Comparison of ENCODE assay signal across 25 cellular contexts in the genomic region with DNA sequence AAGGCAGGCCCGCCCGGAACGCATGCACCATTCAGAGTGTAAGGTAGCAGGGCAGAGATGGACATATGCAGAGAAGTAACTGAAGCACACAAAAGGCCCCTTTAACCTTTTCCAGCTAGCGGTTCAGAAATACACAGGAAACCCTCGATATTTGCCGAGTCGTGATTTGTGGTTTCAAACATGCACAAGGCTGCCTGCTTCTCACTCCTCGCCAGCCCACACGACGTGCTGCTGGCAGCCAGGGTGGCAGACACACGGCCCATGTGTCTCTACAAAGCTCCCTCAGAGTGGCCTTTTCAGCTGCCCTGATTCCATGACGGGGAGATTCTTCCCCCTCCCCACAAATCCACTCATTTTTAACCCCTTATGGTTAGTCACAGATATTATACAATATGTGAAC. TPM values are rescaled to one million over a fixed set of nuclear protein-coding genes. Genes with fewer than 3 reads are reported as not detected.
DNase-seq lines count a peak whose midpoint lies in the region; ATAC-seq and TF ChIP-seq lines count a peak whose summit lies in the region.
"Had no signal": no experiment of that assay in that cellular context is flagged by ENCODE, and none has a peak within 500 bp of the region (broad histone marks: within the 10 kb centered on the region; RNA-seq: fewer than 3 reads in every experiment).

No MANE protein-coding gene starts in this region.

- no peaks in the 10 kb centered on the region for H4K20me1 ChIP-seq in mammary epithelial cell (ENCODE audit: insufficient read depth, low read length)
- H4K20me1 ChIP-seq: BLaER1 treated with 17β-estradiol and CSF1 and Interleukin-3, amounts not matched to agents 10 nM and 100 nM had no signal

- no peak overlapping the region for H3K4me3 ChIP-seq in mammary epithelial cell (replicated peaks in 1 of 3; ENCODE audit: insufficient read depth in 1 of 3, low read depth in 2 of 3, low read length in 3 of 3)
- H3K4me3 ChIP-seq: BLaER1 treated with 17β-estradiol and CSF1 and Interleukin-3, amounts not matched to agents 10 nM and 100 nM; GM23248; SJCRH30 had no signal

- H3K79me2 ChIP-seq in mammary epithelial cell (ENCODE audit: insufficient read depth, low read length): no peaks in the 10 kb centered on the region

- no peaks in the 10 kb centered on the region for H3K27me3 Mint-ChIP-seq in MCF 10A (ENCODE audit: insufficient read depth, unreplicated experiment)

- H3K9me3 ChIP-seq in mammary epithelial cell (replicated peaks; ENCODE audit: insufficient read depth, low read length): no peaks in the 10 kb centered on the region
- H3K9me3 ChIP-seq: BLaER1 treated with 17β-estradiol and CSF1 and Interleukin-3, amounts not matched to agents 10 nM and 100 nM; Caco-2; SJCRH30 had no signal

- no peaks in the 10 kb centered on the region for H3K9me3 Mint-ChIP-seq in MCF 10A (ENCODE audit: unreplicated experiment)
- H3K9me3 Mint-ChIP-seq: IgD-negative memory B cell had no signal

- H3K4me3 Mint-ChIP-seq in MCF 10A (ENCODE audit: unreplicated experiment): no peak overlapping the region
- H3K4me3 Mint-ChIP-seq: CD4-positive, alpha-beta memory T cell; IgD-negative memory B cell had no signal

- peak overlapping the region; percentile 32 for H3K4me2 ChIP-seq in mammary epithelial cell (ENCODE audit: insufficient read depth, low read depth, low read length)

- dilution Hi-C loops in mammary epithelial cell (cut with HindIII; ENCODE audit: low sequenced_read_pairs): no loop called here

- TF ChIP-seq CTCF in mammary epithelial cell (conservative IDR thresholded peaks at IDR 0.05 in 1 of 2, IDR thresholded peaks at IDR 0.05 in 1 of 2; ENCODE audit: extremely low read depth in 1 of 2, insufficient read depth in 1 of 2, low read depth in 1 of 2, low read length in 2 of 2) (no peak), MCF 10A (IDR thresholded peaks at IDR 0.05; ENCODE audit: unreplicated experiment) (no peak)

- WGBS in mammary epithelial cell (ENCODE audit: low coverage, missing lambda C conversion rate): 23% methylated on average over 12 of the region's 12 CpGs

- DNase-seq in mammary epithelial cell: no peak
- no peak for DNase-seq in MCF 10A (ENCODE audit: unreplicated experiment)
- DNase-seq in M059J (ENCODE audit: low read depth): peak; percentile 12
- peak; percentile 61 for DNase-seq in myocyte (ENCODE audit: low read depth)
- no peak for DNase-seq in stimulated activated CD4-positive, alpha-beta T cell treated with anti-CD3 and anti-CD28 coated beads, Interleukin-1b, Interleukin-23, amount 100 ng/mL, for 48 hours
- no peak for DNase-seq in Right ventricle myocardium superior
- DNase-seq: ACHN; Caco-2; CD4-positive, alpha-beta memory T cell; DMS 273 treated with DMSO at 0.1 percent for 48 hours; GM23248; HCEC 1CT; Kasumi-1; NCI-H1092; NCI-H1436; NCI-H187 treated with DMSO at 0.1 percent for 48 hours; NCI-H2227 treated with DMSO at 0.1 percent for 48 hours; NCI-H510A; NCI-H748 treated with DMSO at 0.1 percent for 48 hours; NK-92 treated with Interleukin-12 subunit alpha and Interleukin-12 subunit beta, amount 100 ng/mL, for 24 hours; SJCRH30 had no signal

- BruUV-seq in mammary epithelial cell (replicated peaks; lab: Mats Ljungman, UMichigan) (no TSS peak), MCF 10A (replicated peaks; lab: Mats Ljungman, UMichigan) (no TSS peak)

- peaks cover 11% of the 10 kb centered on the region for H3K4me1 Mint-ChIP-seq in MCF 10A (ENCODE audit: insufficient read depth, unreplicated experiment)
- H3K4me1 Mint-ChIP-seq: CD4-positive, alpha-beta memory T cell; IgD-negative memory B cell had no signal

- peaks cover 29% of the 10 kb centered on the region for H3K4me1 ChIP-seq in mammary epithelial cell (ENCODE audit: insufficient read depth, low read length)
- H3K4me1 ChIP-seq: Caco-2, SJCRH30 had no signal

- intact Hi-C loops in mammary epithelial cell (cut with micrococcal nuclease) (no loop called here), MCF 10A (cut with micrococcal nuclease) (no loop called here), Right ventricle myocardium superior (cut with DNase I) (no loop called here)

- H3K9ac ChIP-seq in mammary epithelial cell (ENCODE audit: insufficient read depth, low read length): no peak overlapping the region
- H3K9ac ChIP-seq: BLaER1 treated with 17β-estradiol and CSF1 and Interleukin-3, amounts not matched to agents 10 nM and 100 nM; GM23248 had no signal

- no peak overlapping the region for H3K27ac ChIP-seq in mammary epithelial cell (ENCODE audit: insufficient read depth, low read depth, low read length)
- H3K27ac ChIP-seq: BLaER1 treated with 17β-estradiol and CSF1 and Interleukin-3, amounts not matched to agents 10 nM and 100 nM; GM23248; SJCRH30 had no signal

- no peaks in the 10 kb centered on the region for H3K27me3 ChIP-seq in mammary epithelial cell (ENCODE audit: insufficient read depth, low read length)
- H3K27me3 ChIP-seq: BLaER1 treated with 17β-estradiol and CSF1 and Interleukin-3, amounts not matched to agents 10 nM and 100 nM; SJCRH30 had no signal

- CTCF ChIA-PET in mammary epithelial cell (lab: Charles Lee; ENCODE audit: low non-redundant PET) (no interaction called here), MCF 10A (lab: Yijun Ruan, JAX) (interaction anchor here (0.6 kb wide), 1 partner anchor 361 kb away, joined by 3 read pairs; no protein-coding TSS in a partner anchor)

- ATAC-seq in HG03139 (IDR thresholded peaks at IDR 0.05; ENCODE audit: unreplicated experiment): no peak
- ATAC-seq in Right ventricle myocardium superior (ENCODE audit: poor library complexity): no peak
- ATAC-seq: Panc1 had no signal

- no peaks in the 10 kb centered on the region for H3K36me3 Mint-ChIP-seq in MCF 10A (ENCODE audit: insufficient read depth, unreplicated experiment)
- H3K36me3 Mint-ChIP-seq: CD4-positive, alpha-beta memory T cell had no signal

- POLR2A ChIA-PET in MCF 10A (lab: Yijun Ruan, JAX): no interaction called here

- H3K27ac Mint-ChIP-seq in MCF 10A (ENCODE audit: low read depth, unreplicated experiment): no peak overlapping the region
- H3K27ac Mint-ChIP-seq: CD4-positive, alpha-beta memory T cell; IgD-negative memory B cell had no signal

- peak overlapping the region; percentile 66 for H2AFZ ChIP-seq in mammary epithelial cell (ENCODE audit: low read depth, low read length)
- H2AFZ ChIP-seq: GM23248 had no signal

- in situ Hi-C loops in mammary epithelial cell (cut with MboI; ENCODE audit: low sequenced_read_pairs in 2 of 2): no loop called here

- no peaks in the 10 kb centered on the region for H3K36me3 ChIP-seq in mammary epithelial cell (ENCODE audit: insufficient read depth, low read length)
- H3K36me3 ChIP-seq: BLaER1 treated with 17β-estradiol and CSF1 and Interleukin-3, amounts not matched to agents 10 nM and 100 nM; SJCRH30 had no signal

RNA-seq across cellular contexts. Expression of a gene that starts 23.6 kb away (rescaled TPM):
- total RNA-seq in mammary epithelial cell: 1 to 10 TPM; 3.4 to 4.2 TPM
- polyA plus RNA-seq in mammary epithelial cell: 2.4 TPM
- polyA minus RNA-seq in mammary epithelial cell: 5.3 TPM
- total RNA-seq in MCF 10A (2022): 0.42 and 0.69 TPM in 2 replicates
- not detected in 2 replicates for total RNA-seq in M059J (2014; rRNA removed; shearing (Covaris generic))
- total RNA-seq in myocyte: 16.4 and 26.6 TPM in 2 replicates
- 8.0 TPM for polyA plus RNA-seq in myocyte (2012)
- total RNA-seq in Right ventricle myocardium superior: 2.6 TPM
- total RNA-seq: CD4-positive, alpha-beta memory T cell; GM23248; SJCRH30 had no signal
- polyA plus RNA-seq: GM23248, IgD-negative memory B cell had no signal

Comparison
In these comparisons a context has a peak if more than half of its experiments do, and no peak if none do; other contexts are left out.
1. DNase-seq: peak in M059J (single experiment) and myocyte (single experiment); none in mammary epithelial cell (single experiment), MCF 10A (single experiment), stimulated activated CD4-positive, alpha-beta T cell treated with anti-CD3 and anti-CD28 coated beads, Interleukin-1b, Interleukin-23, amount 100 ng/mL, for 48 hours (single experiment) and Right ventricle myocardium superior (single experiment).